Comparison of ENCODE assay signal across 8 cellular contexts in the genomic region with DNA sequence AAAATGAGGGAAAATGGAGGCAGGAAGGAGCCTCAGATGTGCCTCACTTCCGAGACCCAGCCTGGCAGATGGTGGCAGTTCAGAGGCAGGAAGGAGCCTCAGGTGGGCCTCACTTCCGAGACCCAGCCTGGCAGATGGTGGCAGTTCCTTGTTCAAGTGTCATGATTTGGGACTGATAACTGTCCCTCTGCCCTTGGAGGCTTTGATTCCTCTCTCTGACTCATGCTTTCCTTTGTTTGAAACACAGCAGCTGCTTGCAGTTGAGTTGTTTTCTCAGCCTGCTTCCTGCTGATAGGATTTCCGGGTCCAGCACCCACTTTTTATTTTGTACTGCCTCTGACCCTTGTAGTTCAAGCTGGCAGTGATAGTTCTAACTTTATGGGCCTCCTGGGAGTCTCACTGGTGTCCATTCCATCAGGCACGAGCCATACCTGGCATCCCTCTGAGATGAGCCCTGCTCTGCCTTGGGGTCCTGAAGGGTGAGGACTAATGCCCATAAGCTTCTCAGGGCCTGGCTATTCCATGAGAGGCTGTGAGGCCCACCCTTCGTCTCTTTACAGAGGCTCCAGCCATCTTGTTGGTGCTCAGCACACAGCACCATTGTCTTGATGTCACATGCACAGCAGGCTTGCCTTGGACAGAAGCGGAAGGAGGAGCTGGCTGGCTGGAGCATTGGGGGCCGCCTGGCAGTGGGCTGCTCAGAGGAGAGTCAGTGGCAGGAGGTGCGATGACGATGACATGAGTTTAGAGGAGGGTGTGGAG. TPM values are rescaled to one million over a fixed set of nuclear protein-coding genes. Genes with fewer than 3 reads are reported as not detected.
A peak's percentile ranks its signal among the peaks of the same experiment; 100 is the strongest.
DNase-seq lines count a peak whose midpoint lies in the region; ATAC-seq and TF ChIP-seq lines count a peak whose summit lies in the region.

No MANE protein-coding gene starts in this region.

- H3K27ac ChIP-seq in heart right ventricle, result peak overlapping the region in 5 of 10 donors; percentile 15 to 65 (median 43)

- H3K9me3 ChIP-seq in heart right ventricle (no peaks in the 10 kb centered on the region), skeletal muscle satellite cell (replicated peaks; ENCODE audit: low read length) (no peaks in the 10 kb centered on the region)

- H3K4me1 ChIP-seq in heart right ventricle, result peaks cover 8 to 52% (median 36%) of the 10 kb centered on the region in 9 donors
- H3K4me1 ChIP-seq in skeletal muscle satellite cell (ENCODE audit: control insufficient read depth, insufficient read depth, low read length), result peaks cover 21% of the 10 kb centered on the region

- peak; percentile 29 for DNase-seq in activated CD4-positive, CD25-positive, alpha-beta regulatory T cell treated with anti-CD3 and anti-CD28 coated beads, Interleukin-2, amount 50 U/mL, for 72 hours
- no peak for DNase-seq in activated CD4-positive, CD25-positive, alpha-beta regulatory T cell (lab: John Stamatoyannopoulos, UW)
- DNase-seq in heart right ventricle (no peak), NCI-H187 (lab: John Stamatoyannopoulos, UW) (no peak), NCI-H2107 treated with DMSO at 0.1 percent for 48 hours (lab: John Stamatoyannopoulos, UW; ENCODE audit: unreplicated experiment) (no peak)

- H3K36me3 ChIP-seq in heart right ventricle, result no peaks in the 10 kb centered on the region
- H3K36me3 ChIP-seq in skeletal muscle satellite cell (ENCODE audit: insufficient read depth, low read length), result no peaks in the 10 kb centered on the region

- peak overlapping the region; percentile 50 for H3K4me2 ChIP-seq in skeletal muscle satellite cell (ENCODE audit: low read length)

- intact Hi-C loops in heart right ventricle (cut with DNase I), result no loop called here

- 55 to 65% methylated on average over 9 of the region's 9 CpGs for WGBS in heart right ventricle, 2 donors

- peak overlapping the region; percentile 49 for H3K9ac ChIP-seq in skeletal muscle satellite cell (ENCODE audit: low read depth, low read length)

- no peak for TF ChIP-seq CTCF in heart right ventricle (IDR thresholded peaks at IDR 0.05)

- H3K27me3 ChIP-seq in heart right ventricle (no peaks in the 10 kb centered on the region), skeletal muscle satellite cell (ENCODE audit: control insufficient read depth, insufficient read depth, low read length) (no peaks in the 10 kb centered on the region)

- peak; percentile 33; the same call in 1 of the 3 replicates for ATAC-seq in SK-N-SH treated with all-trans-retinoic acid at 6 μM for 48 hours
- ATAC-seq in heart right ventricle, result peak in 5 of 8 donors; percentile 12 to 65 (median 55)
- no peak for ATAC-seq in GM21737 (IDR thresholded peaks at IDR 0.05; ENCODE audit: unreplicated experiment)

- H3K4me3 ChIP-seq in heart right ventricle, result no peak overlapping the region
- H3K4me3 ChIP-seq in skeletal muscle satellite cell (ENCODE audit: low read length), result peak overlapping the region; percentile 43

TF ChIP-seq in SK-N-SH treated with all-trans-retinoic acid at 6 μM for 48 hours, 23 proteins besides CTCF, POLR2A, EP300 and RAD21:
- TF ChIP-seq ZFP3 (CRISPR knock-in tag; IDR thresholded peaks at IDR 0.05), result no peak
- TF ChIP-seq ZFP30 (CRISPR knock-in tag; IDR thresholded peaks at IDR 0.05), result no peak

RNA-seq across cellular contexts. Expression of gene RGS12, which starts 13.0 kb away (rescaled TPM):
- total RNA-seq in heart right ventricle, result 10 to 100 TPM in 9 of 10 donors, 1 to 10 TPM in 1; 9.7 to 24.3 (median 13.1) TPM
- polyA plus RNA-seq in heart right ventricle, result 10 to 100 TPM; 10.6 to 24.4 TPM
- 8.1 and 8.4 TPM in 2 replicates for total RNA-seq in skeletal muscle satellite cell (2012; rRNA removed)

RNA-seq across cellular contexts. Expression of gene MSANTD1, which starts 56.8 kb away (rescaled TPM):
- 1 to 10 TPM in 1 of 10 donors, under 1 TPM in 9; 0.25 to 1.0 (median 0.41) TPM for total RNA-seq in heart right ventricle
- 1 to 10 TPM in 1 of 2 donors, under 1 TPM in 1; 0.28 to 1.2 TPM for polyA plus RNA-seq in heart right ventricle
- total RNA-seq in skeletal muscle satellite cell (2012; rRNA removed), result 0.22 and 0.25 TPM in 2 replicates
